Comparison of ENCODE assay signal across 24 cellular contexts in the genomic region with DNA sequence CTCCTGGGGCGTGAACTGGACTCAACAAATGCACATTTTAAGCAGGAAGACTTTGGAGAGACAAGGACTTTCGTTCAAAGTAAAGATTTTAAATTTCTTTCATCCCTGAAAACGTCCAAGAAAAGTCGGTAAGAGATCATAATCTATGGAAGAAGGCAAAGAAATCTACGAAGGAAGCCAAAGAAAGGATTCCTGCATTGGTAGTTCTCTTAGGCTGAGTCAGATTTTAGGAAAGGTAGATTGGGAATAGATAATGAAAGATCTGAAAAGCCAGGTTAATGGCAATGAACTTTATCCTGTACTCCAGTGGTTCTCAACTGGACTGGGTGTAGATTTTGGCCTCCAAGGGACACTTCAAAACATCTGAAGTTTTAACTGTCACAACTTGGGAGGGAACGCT. TPM values are rescaled to one million over a fixed set of nuclear protein-coding genes. Genes with fewer than 3 reads are reported as not detected.
A peak's percentile ranks its signal among the peaks of the same experiment; 100 is the strongest.
DNase-seq lines count a peak whose midpoint lies in the region; ATAC-seq and TF ChIP-seq lines count a peak whose summit lies in the region.
"Had no signal": no experiment of that assay in that cellular context is flagged by ENCODE, and none has a peak within 500 bp of the region (broad histone marks: within the 10 kb centered on the region; RNA-seq: fewer than 3 reads in every experiment).

No MANE protein-coding gene starts in this region.

- 0 out of 4 replicates have a peak overlapping the region, but pooled peaks of 1 of the 2 experiments have one; percentile 2 for H3K4me3 ChIP-seq in DND-41 (ENCODE audit: low read depth in 1 of 2, low read length in 2 of 2)
- H3K4me3 ChIP-seq: coronary artery, upper lobe of right lung had no signal

- peaks cover 83% of the 10 kb centered on the region for H3K79me2 ChIP-seq in DND-41 (ENCODE audit: insufficient read depth, low read length)

- H4K20me1 ChIP-seq in DND-41 (ENCODE audit: insufficient read depth, low read length) = peaks cover 6% of the 10 kb centered on the region; the same call in 1 of the 2 replicates

- no peaks in the 10 kb centered on the region for H3K9me3 Mint-ChIP-seq in T-helper 1 cell treated with Interleukin-12 subunit alpha and Interleukin-12 subunit beta and Interleukin-4 antibody, amounts not matched to agents 30 μg/mL and 1 μg/mL, for 36 hours
- no peaks in the 10 kb centered on the region for H3K9me3 Mint-ChIP-seq in activated naive CD8-positive, alpha-beta T cell (ENCODE audit: low read depth)
- H3K9me3 Mint-ChIP-seq in natural killer cell = no peaks in the 10 kb centered on the region
- H3K9me3 Mint-ChIP-seq: naive B cell had no signal

- ATAC-seq in DND-41 (ENCODE audit: insufficient read depth, low read depth) (no peak), natural killer cell (no peak), GM19452 (IDR thresholded peaks at IDR 0.05; ENCODE audit: unreplicated experiment) (no peak)
- ATAC-seq: upper lobe of right lung had no signal

- H3K27ac ChIP-seq in DND-41 (ENCODE audit: low read length) = no peak overlapping the region
- H3K27ac ChIP-seq: 22Rv1, coronary artery, upper lobe of right lung had no signal

- H3K27me3 Mint-ChIP-seq in T-helper 1 cell treated with Interleukin-12 subunit alpha and Interleukin-12 subunit beta and Interleukin-4 antibody, amounts not matched to agents 30 μg/mL and 1 μg/mL, for 36 hours (ENCODE audit: low read depth) = no peaks in the 10 kb centered on the region
- H3K27me3 Mint-ChIP-seq in activated naive CD8-positive, alpha-beta T cell = no peaks in the 10 kb centered on the region
- no peaks in the 10 kb centered on the region for H3K27me3 Mint-ChIP-seq in natural killer cell (ENCODE audit: low read depth in 2 of 2)
- H3K27me3 Mint-ChIP-seq: naive B cell had no signal

- H3K4me2 ChIP-seq in DND-41 (ENCODE audit: insufficient read depth, low read length) = peak overlapping the region; percentile 98

- H3K36me3 Mint-ChIP-seq in T-helper 1 cell treated with Interleukin-12 subunit alpha and Interleukin-12 subunit beta and Interleukin-4 antibody, amounts not matched to agents 30 μg/mL and 1 μg/mL, for 36 hours (ENCODE audit: low read depth) = peaks cover 39% of the 10 kb centered on the region
- H3K36me3 Mint-ChIP-seq in activated naive CD8-positive, alpha-beta T cell = peaks cover 6% of the 10 kb centered on the region
- H3K36me3 Mint-ChIP-seq in natural killer cell = no peaks in the 10 kb centered on the region
- H3K36me3 Mint-ChIP-seq: naive B cell had no signal

- no peak overlapping the region for H2AFZ ChIP-seq in DND-41 (ENCODE audit: low read depth, low read length)

- no peaks in the 10 kb centered on the region for H3K9me3 ChIP-seq in DND-41 (ENCODE audit: insufficient read depth, low read length, severe bottlenecking)
- H3K9me3 ChIP-seq: upper lobe of right lung had no signal

- TF ChIP-seq CTCF in DND-41 (IDR thresholded peaks at IDR 0.05; ENCODE audit: borderline replicate concordance, extremely low read depth, low read length, poor library complexity, severe bottlenecking) (no peak), natural killer cell (IDR thresholded peaks at IDR 0.05) (no peak)

- H3K4me1 ChIP-seq in DND-41 (ENCODE audit: insufficient read depth, low read length) = peaks cover 54% of the 10 kb centered on the region

- intact Hi-C loops in natural killer cell (cut with micrococcal nuclease) = no loop called here

- peak overlapping the region; percentile 80 for H3K4me3 Mint-ChIP-seq in T-helper 1 cell treated with Interleukin-12 subunit alpha and Interleukin-12 subunit beta and Interleukin-4 antibody, amounts not matched to agents 30 μg/mL and 1 μg/mL, for 36 hours
- H3K4me3 Mint-ChIP-seq in activated naive CD8-positive, alpha-beta T cell = peak overlapping the region; percentile 95
- H3K4me3 Mint-ChIP-seq in natural killer cell = peak overlapping the region; percentile 53

- DNase-seq in T-helper 1 cell (no peak), DND-41 (no peak), natural killer cell (no peak), hippocampal formation (lab: John Stamatoyannopoulos, UW) (no peak), DMS114 treated with DMSO at 0.1 percent for 48 hours (lab: John Stamatoyannopoulos, UW; ENCODE audit: unreplicated experiment) (no peak)
- DNase-seq: activated CD4-positive, alpha-beta T cell treated with anti-CD3 and anti-CD28 coated beads, Interleukin-2, amount 50 U/mL, for 48 hours; activated effector memory CD4-positive, alpha-beta T cell treated with anti-CD3 and anti-CD28 coated beads, Interleukin-2, amount 50 U/mL, for 16 hours; AML-193; mesenchymal stem cell; naive B cell; NCI-H524 treated with DMSO at 0.1 percent for 48 hours; stimulated activated CD4-positive, alpha-beta T cell treated with anti-CD3 and anti-CD28 coated beads, Interleukin-2, amount 100 ng/mL, for 24 hours; upper lobe of right lung had no signal

- peaks cover 17% of the 10 kb centered on the region for H3K36me3 ChIP-seq in DND-41 (ENCODE audit: insufficient read depth, low read length)
- H3K36me3 ChIP-seq: upper lobe of right lung had no signal

- peaks cover 40% of the 10 kb centered on the region for H3K4me1 Mint-ChIP-seq in T-helper 1 cell treated with Interleukin-12 subunit alpha and Interleukin-12 subunit beta and Interleukin-4 antibody, amounts not matched to agents 30 μg/mL and 1 μg/mL, for 36 hours (ENCODE audit: low read depth)
- peaks cover 55% of the 10 kb centered on the region for H3K4me1 Mint-ChIP-seq in activated naive CD8-positive, alpha-beta T cell (ENCODE audit: low read depth)
- H3K4me1 Mint-ChIP-seq in natural killer cell = peaks cover 47 to 54% of the 10 kb centered on the region in 2 donors

- H3K9ac ChIP-seq in DND-41 (ENCODE audit: low read depth, low read length) = 0 out of 2 replicates have a peak overlapping the region, but pooled peaks have one; percentile 77

- peak overlapping the region; percentile 12 for H3K27ac Mint-ChIP-seq in T-helper 1 cell treated with Interleukin-12 subunit alpha and Interleukin-12 subunit beta and Interleukin-4 antibody, amounts not matched to agents 30 μg/mL and 1 μg/mL, for 36 hours
- H3K27ac Mint-ChIP-seq in activated naive CD8-positive, alpha-beta T cell = peak overlapping the region; percentile 11
- H3K27ac Mint-ChIP-seq in natural killer cell = peak overlapping the region; percentile 89 to 97

- H3K27me3 ChIP-seq in DND-41 (ENCODE audit: insufficient read depth, low read length, poor library complexity) = no peaks in the 10 kb centered on the region
- H3K27me3 ChIP-seq: upper lobe of right lung had no signal

RNA-seq across cellular contexts. Expression of gene IFT25, which starts 2.4 kb away (rescaled TPM):
- 10 to 100 TPM; 41.5 to 54.6 (median 41.6) TPM for total RNA-seq in natural killer cell

RNA-seq across cellular contexts. Expression of gene LRRC42, which starts 3.1 kb away (rescaled TPM):
- total RNA-seq in natural killer cell = 10 to 100 TPM in 2 of 3 donors, 1 to 10 TPM in 1; 8.9 to 11.1 (median 10.0) TPM

RNA-seq across cellular contexts. Expression of gene DIO1, which starts 49.1 kb away (rescaled TPM):
- total RNA-seq in natural killer cell = not detected
- total RNA-seq: endothelial cell of umbilical vein, fibroblast of villous mesenchyme, G401, kidney epithelial cell, LHCN-M2, posterior vena cava, upper lobe of right lung had no signal

RNA-seq across cellular contexts. Expression of gene YIPF1, which starts 53.5 kb away (rescaled TPM):
- total RNA-seq in natural killer cell = 10 to 100 TPM; 13.2 to 20.8 (median 18.0) TPM

Comparison
In these comparisons a context has a peak if more than half of its experiments do, and no peak if none do; other contexts are left out.
1. H3K27ac Mint-ChIP-seq: peak in every context shown above with its lines; median percentile 93 in natural killer cell; 12 in T-helper 1 cell treated with Interleukin-12 subunit alpha and Interleukin-12 subunit beta and Interleukin-4 antibody, amounts not matched to agents 30 μg/mL and 1 μg/mL, for 36 hours; 11 in activated naive CD8-positive, alpha-beta T cell.